In genomic region chr2:16154061-16154460, GRCh38 we compare ENCODE assay signal across 21 cellular contexts.
"Had no signal": no experiment of that assay in that cellular context is flagged by ENCODE, and none has a peak within 500 bp of the region (broad histone marks: within the 10 kb centered on the region; RNA-seq: fewer than 3 reads in every experiment).

No MANE protein-coding gene starts in this region.

- ATAC-seq: stimulated activated effector memory CD8-positive, alpha-beta T cell treated with anti-CD3 and anti-CD28 coated beads, Interleukin-12 subunit alpha, Interleukin-12 subunit beta, amount 100 ng/mL, for 72 hours; stimulated activated memory B cell treated with anti-CD40 and anti-IgM and Interleukin-4, amounts not matched to agents 10 μg/mL and 1 μg/mL and 100 μg/mL, for 72 hours; stimulated activated naive B cell treated with anti-CD40 and anti-IgM and Interleukin-4, amounts not matched to agents 10 μg/mL and 1 μg/mL and 100 μg/mL, for 72 hours; stimulated activated naive CD8-positive, alpha-beta T cell treated with anti-CD3 and anti-CD28 coated beads, Interleukin-15, amount 100 ng/mL, for 72 hours; stimulated activated naive CD8-positive, alpha-beta T cell treated with anti-CD3 and anti-CD28 coated beads, Interleukin-15, Interleukin-2, amounts not matched to agents 100 U/mL and 50 U/mL, for 24 hours; upper lobe of right lung had no signal

- DNase-seq: stimulated activated CD4-positive, alpha-beta T cell treated with anti-CD3 and anti-CD28 coated beads, Interleukin-2, amount 100 ng/mL, for 48 hours; stimulated activated CD4-positive, alpha-beta T cell treated with anti-CD3 and anti-CD28 coated beads, Interleukin-4, amount 100 ng/mL, for 1 hour; stimulated activated CD4-positive, alpha-beta T cell treated with anti-CD3 and anti-CD28 coated beads, Interleukin-4, amount 100 ng/mL, for 24 hours; stimulated activated CD4-positive, alpha-beta T cell treated with anti-CD3 and anti-CD28 coated beads, Interleukin-4, amount 100 ng/mL, for 4 hours; stimulated activated CD8-positive, alpha-beta memory T cell treated with anti-CD3 and anti-CD28 coated beads, Interleukin-4, amount 100 ng/mL, for 48 hours; stimulated activated naive B cell treated with anti-CD40 and anti-IgM and Interleukin-4, amounts not matched to agents 10 μg/mL and 1 μg/mL and 100 μg/mL, for 72 hours; stimulated activated naive CD4-positive, alpha-beta T cell; stimulated activated naive CD4-positive, alpha-beta T cell treated with Interleukin-2 at 50 U/mL for 16 hours; stimulated activated naive CD8-positive, alpha-beta T cell treated with anti-CD3 and anti-CD28 coated beads, Interleukin-15, amount 100 ng/mL, for 72 hours; stimulated activated naive CD8-positive, alpha-beta T cell treated with anti-CD3 and anti-CD28 coated beads, Interleukin-15, Interleukin-2, amounts not matched to agents 100 U/mL and 50 U/mL, for 24 hours; stomach; substantia nigra; testis; thyroid gland; tibial artery; transverse colon; upper lobe of left lung; upper lobe of right lung; uterus had no signal
